ENCODE assay signal across 27 cellular contexts in the genomic region with DNA sequence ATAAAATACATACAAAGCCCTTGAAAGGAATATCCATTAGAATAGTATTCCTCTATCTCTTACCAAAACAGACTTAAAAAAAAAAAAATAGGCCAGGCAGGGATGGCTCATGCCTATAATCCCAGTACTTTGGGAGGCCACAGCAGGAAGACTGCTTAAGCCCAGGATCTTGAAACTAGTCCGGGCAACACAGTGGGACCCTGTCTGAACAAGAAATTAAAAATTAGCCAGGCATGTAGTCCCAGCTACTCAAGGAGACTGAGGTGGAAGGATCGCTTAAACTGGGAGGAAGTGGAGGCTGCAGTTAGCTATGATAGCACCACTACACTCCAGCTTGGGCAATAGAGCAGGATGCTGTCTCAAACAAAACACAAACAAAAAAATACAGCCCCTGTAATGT. TPM values are rescaled to one million over a fixed set of nuclear protein-coding genes. Genes with fewer than 3 reads are reported as not detected.
DNase-seq lines count a peak whose midpoint lies in the region; ATAC-seq and TF ChIP-seq lines count a peak whose summit lies in the region.
"Had no signal": no experiment of that assay in that cellular context is flagged by ENCODE, and none has a peak within 500 bp of the region (broad histone marks: within the 10 kb centered on the region; RNA-seq: fewer than 3 reads in every experiment).

No MANE protein-coding gene starts in this region.

- DNase-seq in left ventricle myocardium inferior = no peak
- no peak for DNase-seq in heart left ventricle
- no peak for DNase-seq in esophagus squamous epithelium (lab: John Stamatoyannopoulos, UW)
- DNase-seq in naive B cell = no peak
- no peak for DNase-seq in transverse colon
- no peak for DNase-seq in upper lobe of right lung
- DNase-seq: 8988T; activated CD4-positive, alpha-beta T cell treated with anti-CD3 and anti-CD28 coated beads, Interleukin-2, amount 50 U/mL, for 1 hour; AML-193; body of pancreas; DND-41; left cardiac atrium; NCI-H2171; NCI-H524 treated with DMSO at 0.1 percent for 48 hours; stimulated activated CD4-positive, alpha-beta T cell treated with anti-CD3 and anti-CD28 coated beads, Interleukin-2, amount 100 ng/mL, for 24 hours; T-helper 17 cell had no signal

- H3K4me1 Mint-ChIP-seq in naive B cell = peaks cover 65 to 96% (median 89%) of the 10 kb centered on the region in 3 donors
- H3K4me1 Mint-ChIP-seq: neural progenitor cell; stimulated activated effector memory CD8-positive, alpha-beta T cell treated with anti-CD3 and anti-CD28 coated beads, Interleukin-12 subunit alpha, Interleukin-12 subunit beta, amount 100 ng/mL, for 72 hours; T-helper 17 cell had no signal

- TF ChIP-seq CTCF in left ventricle myocardium inferior (IDR thresholded peaks at IDR 0.05; ENCODE audit: borderline replicate concordance) = no peak
- TF ChIP-seq CTCF in heart left ventricle (IDR thresholded peaks at IDR 0.05) = no peak
- TF ChIP-seq CTCF in esophagus squamous epithelium (IDR thresholded peaks at IDR 0.05) = no peak
- TF ChIP-seq CTCF in transverse colon (IDR thresholded peaks at IDR 0.05) = no peak
- no peak for TF ChIP-seq CTCF in upper lobe of right lung (IDR thresholded peaks at IDR 0.05)

- H3K4me3 ChIP-seq in left ventricle myocardium inferior (no peak overlapping the region), heart left ventricle (no peak overlapping the region), esophagus squamous epithelium (no peak overlapping the region), transverse colon (no peak overlapping the region), upper lobe of right lung (no peak overlapping the region)
- H3K4me3 ChIP-seq: body of pancreas, coronary artery, K562, neural progenitor cell, SK-N-MC, skin epidermis had no signal

- in situ Hi-C loops in transverse colon (cut with MboI; ENCODE audit: low pct_ligation_motif_present in 1 of 4, low pct_unique_long_range_greater_than_20kb in 1 of 4, low sequenced_read_pairs in 3 of 4) = no loop called here

- H3K36me3 Mint-ChIP-seq in naive B cell = no peaks in the 10 kb centered on the region
- H3K36me3 Mint-ChIP-seq: neural progenitor cell; stimulated activated effector memory CD8-positive, alpha-beta T cell treated with anti-CD3 and anti-CD28 coated beads, Interleukin-12 subunit alpha, Interleukin-12 subunit beta, amount 100 ng/mL, for 72 hours had no signal

- no peaks in the 10 kb centered on the region for H3K27me3 Mint-ChIP-seq in naive B cell
- H3K27me3 Mint-ChIP-seq: progenitor cell of endocrine pancreas had no signal

- H3K27ac ChIP-seq in left ventricle myocardium inferior (replicated peaks) (peak overlapping the region; percentile 89), heart left ventricle (peak overlapping the region in 6 of 12 donors; percentile 5 to 50 (median 24)), esophagus squamous epithelium (peak overlapping the region; percentile 23 to 93 (median 88)), transverse colon (peak overlapping the region; percentile 88 to 99 (median 91)), upper lobe of right lung (no peak overlapping the region)
- H3K27ac ChIP-seq: body of pancreas, neural progenitor cell, SK-N-MC, VCaP had no signal

- no peaks in the 10 kb centered on the region for H3K27me3 ChIP-seq in left ventricle myocardium inferior (ENCODE audit: low read depth)
- no peaks in the 10 kb centered on the region for H3K27me3 ChIP-seq in heart left ventricle
- no peaks in the 10 kb centered on the region for H3K27me3 ChIP-seq in esophagus squamous epithelium
- no peaks in the 10 kb centered on the region for H3K27me3 ChIP-seq in transverse colon
- H3K27me3 ChIP-seq in upper lobe of right lung = no peaks in the 10 kb centered on the region
- H3K27me3 ChIP-seq: body of pancreas, neural progenitor cell had no signal

- no peak for TF ChIP-seq EP300 in transverse colon (IDR thresholded peaks at IDR 0.05; ENCODE audit: low read depth)

- H3K4me1 ChIP-seq in left ventricle myocardium inferior (peaks cover 99% of the 10 kb centered on the region), heart left ventricle (peaks cover 11 to 92% (median 69%) of the 10 kb centered on the region in 12 donors), esophagus squamous epithelium (peaks cover 26 to 99% (median 60%) of the 10 kb centered on the region in 3 donors), transverse colon (peaks cover 44 to 98% (median 85%) of the 10 kb centered on the region in 4 donors), upper lobe of right lung (peaks cover 55% of the 10 kb centered on the region)

- intact Hi-C loops in left ventricle myocardium inferior (cut with micrococcal nuclease) (no loop called here), heart left ventricle (cut with DNase I) (no loop called here), esophagus squamous epithelium (cut with DNase I) (no loop called here), transverse colon (cut with DNase I; ENCODE audit: low total_unique reads) (no loop called here), upper lobe of right lung (cut with DNase I) (no loop called here)

- H3K9me3 ChIP-seq in left ventricle myocardium inferior (replicated peaks) (no peaks in the 10 kb centered on the region), heart left ventricle (no peaks in the 10 kb centered on the region), esophagus squamous epithelium (no peaks in the 10 kb centered on the region), transverse colon (no peaks in the 10 kb centered on the region), upper lobe of right lung (no peaks in the 10 kb centered on the region)
- H3K9me3 ChIP-seq: body of pancreas had no signal

- TF ChIP-seq POLR2A in heart left ventricle (IDR thresholded peaks at IDR 0.05) = no peak
- TF ChIP-seq POLR2A in esophagus squamous epithelium (IDR thresholded peaks at IDR 0.05) = no peak
- TF ChIP-seq POLR2A in transverse colon (IDR thresholded peaks at IDR 0.05) = no peak

- 90 to 96% (median 92%) methylated on average over 2 of the region's 2 CpGs for WGBS in heart left ventricle, 4 donors
- WGBS in esophagus squamous epithelium, 2 donors = 47 to 72% methylated on average over 2 of the region's 2 CpGs
- 54 to 67% methylated on average over 1 to 2 of the region's 2 CpGs for WGBS in transverse colon (ENCODE audit: low coverage in 1 of 2), 2 donors

- H3K36me3 ChIP-seq in left ventricle myocardium inferior (peaks cover 5% of the 10 kb centered on the region), heart left ventricle (peaks cover 0 to 10% (median 0%) of the 10 kb centered on the region in 9 donors), esophagus squamous epithelium (no peaks in the 10 kb centered on the region), transverse colon (no peaks in the 10 kb centered on the region), upper lobe of right lung (no peaks in the 10 kb centered on the region)
- H3K36me3 ChIP-seq: neural progenitor cell had no signal

- no peak for ATAC-seq in heart left ventricle
- ATAC-seq in naive B cell (ENCODE audit: low read depth in 2 of 2) = no peak
- no peak for ATAC-seq in HG02840 (IDR thresholded peaks at IDR 0.05; ENCODE audit: low FRiP score, unreplicated experiment)
- no peak for ATAC-seq in upper lobe of right lung
- ATAC-seq in HG02642 (IDR thresholded peaks at IDR 0.05; ENCODE audit: poor library complexity, unreplicated experiment) = no peak
- ATAC-seq: body of pancreas; K562; left cardiac atrium; stimulated activated effector memory CD8-positive, alpha-beta T cell treated with anti-CD3 and anti-CD28 coated beads, Interleukin-12 subunit alpha, Interleukin-12 subunit beta, amount 100 ng/mL, for 72 hours; T-helper 17 cell had no signal

- peak overlapping the region in 2 of 8 donors; percentile 22 to 63 for H3K4me3 Mint-ChIP-seq in naive B cell
- H3K4me3 Mint-ChIP-seq: neural progenitor cell; stimulated activated effector memory CD8-positive, alpha-beta T cell treated with anti-CD3 and anti-CD28 coated beads, Interleukin-12 subunit alpha, Interleukin-12 subunit beta, amount 100 ng/mL, for 72 hours; T-helper 17 cell had no signal

- H3K9me3 Mint-ChIP-seq in naive B cell = no peaks in the 10 kb centered on the region
- H3K9me3 Mint-ChIP-seq: activated T-helper 2 cell treated with anti-CD3 and anti-CD28 coated beads, Interferon-gamma antibody, Interleukin-2, Interleukin-4, amounts not matched to agents 10 μg/mL and 5 μg/mL and 100 μg/mL, durations not matched to agents 14 hours and 24 hours and 36 hours; neural progenitor cell; stimulated activated effector memory CD8-positive, alpha-beta T cell treated with anti-CD3 and anti-CD28 coated beads, Interleukin-12 subunit alpha, Interleukin-12 subunit beta, amount 100 ng/mL, for 72 hours had no signal

- peak overlapping the region in 4 of 6 donors; percentile 49 to 76 (median 60) for H3K27ac Mint-ChIP-seq in naive B cell
- H3K27ac Mint-ChIP-seq: activated T-helper 2 cell treated with anti-CD3 and anti-CD28 coated beads, Interferon-gamma antibody, Interleukin-2, Interleukin-4, amounts not matched to agents 10 μg/mL and 5 μg/mL and 100 μg/mL, durations not matched to agents 14 hours and 24 hours and 36 hours; neural progenitor cell; progenitor cell of endocrine pancreas; stimulated activated effector memory CD8-positive, alpha-beta T cell treated with anti-CD3 and anti-CD28 coated beads, Interleukin-12 subunit alpha, Interleukin-12 subunit beta, amount 100 ng/mL, for 72 hours; T-helper 17 cell had no signal

RNA-seq across cellular contexts. Expression of a gene that starts 9.6 kb away (rescaled TPM):
- 358 TPM for total RNA-seq in left ventricle myocardium inferior
- total RNA-seq in heart left ventricle = 100 to 1,000 TPM; 225 to 434 (median 349) TPM
- polyA plus RNA-seq in heart left ventricle = 100 to 1,000 TPM; 253 to 308 TPM
- total RNA-seq in esophagus squamous epithelium = 100 to 1,000 TPM in 1 of 4 donors, 10 to 100 TPM in 3; 59.5 to 142 (median 79.2) TPM
- 100 to 1,000 TPM; 348 to 523 (median 419) TPM for polyA plus RNA-seq in naive B cell (ENCODE audit: low read depth in 6 of 6)
- total RNA-seq in transverse colon = 100 to 1,000 TPM; 201 to 259 (median 225) TPM
- total RNA-seq in upper lobe of right lung = 190 TPM
